In genomic region chrX:103687696-103688191, GRCh38 we compare ENCODE assay signal across 8 cellular contexts. TPM values are rescaled to one million over a fixed set of nuclear protein-coding genes. Genes with fewer than 3 reads are reported as not detected.
DNase-seq lines count a peak whose midpoint lies in the region; ATAC-seq and TF ChIP-seq lines count a peak whose summit lies in the region.

No MANE protein-coding gene starts in this region.

- H3K9ac ChIP-seq in BLaER1 treated with 17β-estradiol and CSF1 and Interleukin-3, amounts not matched to agents 10 nM and 100 nM = peak overlapping the region; percentile 81 to 93 (median 88)

- H3K9me3 ChIP-seq in BLaER1 treated with 17β-estradiol and CSF1 and Interleukin-3, amounts not matched to agents 10 nM and 100 nM (replicated peaks in 1 of 11) = peaks cover 0 to 5% (median 0%) of the 10 kb centered on the region in 11 experiments; a peak in 1 of 22 replicates

- no peak overlapping the region for H3K27ac Mint-ChIP-seq in activated CD8-positive, alpha-beta memory T cell treated with anti-CD3 and anti-CD28 coated beads, Interleukin-2, amount 10 ng/mL, durations not matched to agents 7 days and 5 days

- peaks cover 13% of the 10 kb centered on the region for H3K36me3 Mint-ChIP-seq in activated CD8-positive, alpha-beta memory T cell treated with anti-CD3 and anti-CD28 coated beads, Interleukin-2, amount 10 ng/mL, durations not matched to agents 7 days and 5 days

- H3K9me3 Mint-ChIP-seq in activated CD8-positive, alpha-beta memory T cell treated with anti-CD3 and anti-CD28 coated beads, Interleukin-2, amount 10 ng/mL, durations not matched to agents 7 days and 5 days (ENCODE audit: low read depth) = no peaks in the 10 kb centered on the region

- H3K27me3 ChIP-seq in BLaER1 treated with 17β-estradiol and CSF1 and Interleukin-3, amounts not matched to agents 10 nM and 100 nM = peaks cover 0 to 7% (median 0%) of the 10 kb centered on the region in 11 experiments; a peak in 3 of 22 replicates
- no peaks in the 10 kb centered on the region for H3K27me3 ChIP-seq in HL-60 (ENCODE audit: insufficient read depth, poor library complexity, severe bottlenecking)

- peaks cover 0 to 15% (median 6%) of the 10 kb centered on the region in 10 experiments; a peak in 9 of 20 replicates for H3K4me1 ChIP-seq in BLaER1 treated with 17β-estradiol and CSF1 and Interleukin-3, amounts not matched to agents 10 nM and 100 nM

- ATAC-seq in activated CD8-positive, alpha-beta memory T cell treated with anti-CD3 and anti-CD28 coated beads, Interleukin-2, amount 10 ng/mL, durations not matched to agents 7 days and 5 days = no peak
- no peak for ATAC-seq in GM19452 (IDR thresholded peaks at IDR 0.05; ENCODE audit: unreplicated experiment)

- no peaks in the 10 kb centered on the region for H3K27me3 Mint-ChIP-seq in activated CD8-positive, alpha-beta memory T cell treated with anti-CD3 and anti-CD28 coated beads, Interleukin-2, amount 10 ng/mL, durations not matched to agents 7 days and 5 days

- H3K4me3 ChIP-seq in BLaER1 treated with 17β-estradiol and CSF1 and Interleukin-3, amounts not matched to agents 10 nM and 100 nM = peak overlapping the region; percentile 61 to 76 (median 69)
- H3K4me3 ChIP-seq in HL-60 (replicated peaks; ENCODE audit: insufficient read depth, low read length) (peak overlapping the region; percentile 53), epithelial cell of esophagus (ENCODE audit: low read length) (peak overlapping the region; percentile 68)

- DNase-seq in HL-60 (ENCODE audit: low read depth in 1 of 2, low spot score in 1 of 2) (peak; percentile 38 to 60), NCI-H774 (lab: John Stamatoyannopoulos, UW) (peak; percentile 49), epithelial cell of esophagus (ENCODE audit: low read depth) (peak; percentile 76), middle frontal gyrus (ENCODE audit: extremely low spot score, low spot score) (peak; percentile 44)
- peak; percentile 60 for DNase-seq in activated CD8-positive, alpha-beta memory T cell treated with anti-CD3 and anti-CD28 coated beads, Interleukin-2, amount 10 ng/mL, durations not matched to agents 7 days and 5 days
- peak; percentile 59 for DNase-seq in stimulated activated CD8-positive, alpha-beta memory T cell treated with anti-CD3 and anti-CD28 coated beads, Interleukin-4, amount 100 ng/mL, for 48 hours

- H4K20me1 ChIP-seq in BLaER1 treated with 17β-estradiol and CSF1 and Interleukin-3, amounts not matched to agents 10 nM and 100 nM = peaks cover 0 to 19% (median 14%) of the 10 kb centered on the region in 11 experiments; a peak in 11 of 22 replicates

- peaks cover 10% of the 10 kb centered on the region for H3K4me1 Mint-ChIP-seq in activated CD8-positive, alpha-beta memory T cell treated with anti-CD3 and anti-CD28 coated beads, Interleukin-2, amount 10 ng/mL, durations not matched to agents 7 days and 5 days

- no peak overlapping the region for H3K4me3 Mint-ChIP-seq in activated CD8-positive, alpha-beta memory T cell treated with anti-CD3 and anti-CD28 coated beads, Interleukin-2, amount 10 ng/mL, durations not matched to agents 7 days and 5 days

- peak overlapping the region; percentile 86 to 94 (median 92) for H3K27ac ChIP-seq in BLaER1 treated with 17β-estradiol and CSF1 and Interleukin-3, amounts not matched to agents 10 nM and 100 nM
- H3K27ac ChIP-seq in HL-60 (replicated peaks) = peak overlapping the region; percentile 96

- H3K4me2 ChIP-seq in BLaER1 treated with 17β-estradiol and CSF1 and Interleukin-3, amounts not matched to agents 10 nM and 100 nM = peak overlapping the region; percentile 39 to 70 (median 57)

- CTCF ChIA-PET in activated CD8-positive, alpha-beta memory T cell treated with anti-CD3 and anti-CD28 coated beads, Interleukin-2, amount 10 ng/mL, durations not matched to agents 7 days and 5 days (lab: Charles Lee) = no interaction called here

- peaks cover 13 to 25% (median 21%) of the 10 kb centered on the region in 11 experiments for H3K36me3 ChIP-seq in BLaER1 treated with 17β-estradiol and CSF1 and Interleukin-3, amounts not matched to agents 10 nM and 100 nM

- peak; percentile 24 for TF ChIP-seq CTCF in HL-60 (IDR thresholded peaks at IDR 0.05; ENCODE audit: insufficient read depth, low read length)
- peak; percentile 75 for TF ChIP-seq CTCF in epithelial cell of esophagus (IDR thresholded peaks at IDR 0.05; ENCODE audit: insufficient read depth, low read depth, low read length, missing control alignments)

RNA-seq across cellular contexts. Expression of gene MORF4L2, which starts 1.2 kb away (rescaled TPM):
- 100 to 1,000 TPM; 130 to 159 TPM for total RNA-seq in activated CD8-positive, alpha-beta memory T cell treated with anti-CD3 and anti-CD28 coated beads, Interleukin-2, amount 10 ng/mL, durations not matched to agents 7 days and 5 days

RNA-seq across cellular contexts. Expression of gene TMEM31, which starts 23.0 kb away (rescaled TPM):
- total RNA-seq in activated CD8-positive, alpha-beta memory T cell treated with anti-CD3 and anti-CD28 coated beads, Interleukin-2, amount 10 ng/mL, durations not matched to agents 7 days and 5 days = not detected

RNA-seq across cellular contexts. Expression of gene TCEAL1, which starts 59.0 kb away (rescaled TPM):
- 10 to 100 TPM in 1 of 2 experiments, 1 to 10 TPM in 1; 6.7 to 10.3 TPM for total RNA-seq in activated CD8-positive, alpha-beta memory T cell treated with anti-CD3 and anti-CD28 coated beads, Interleukin-2, amount 10 ng/mL, durations not matched to agents 7 days and 5 days
